8 cellular contexts compared by ENCODE assay signal in the genomic region with DNA sequence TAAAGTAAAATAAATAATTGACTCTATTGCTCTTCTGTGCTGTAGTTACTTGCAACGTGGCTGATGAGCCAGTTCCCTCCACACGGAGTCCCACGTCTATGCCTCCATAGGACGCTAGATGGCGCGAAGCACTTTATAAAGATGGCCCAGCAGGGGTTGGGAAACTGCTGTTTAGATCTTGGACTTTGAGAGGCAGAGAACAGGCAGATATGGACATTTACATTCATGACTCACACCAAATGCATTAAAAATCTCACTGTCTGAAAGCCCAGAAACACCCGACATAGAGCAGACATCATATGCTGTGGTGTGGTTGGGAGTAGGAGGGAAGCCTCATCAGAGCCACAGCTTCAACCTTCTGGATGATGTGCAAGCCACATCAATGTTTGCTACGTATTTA.
A peak's percentile ranks its signal among the peaks of the same experiment; 100 is the strongest.
DNase-seq lines count a peak whose midpoint lies in the region; ATAC-seq, FAIRE-seq and TF ChIP-seq lines count a peak whose summit lies in the region.

No MANE protein-coding gene starts in this region.

- no peaks in the 10 kb centered on the region for H3K9me3 ChIP-seq in kidney (ENCODE audit: control insufficient read depth in 1 of 2, low read length in 2 of 2)

- H3K4me3 Mint-ChIP-seq in T-cell = no peak overlapping the region

- peak; percentile 43 to 66 for DNase-seq in AML-193 (lab: John Stamatoyannopoulos, UW)
- DNase-seq in NCI-H1694 treated with DMSO at 0.1 percent for 48 hours (lab: John Stamatoyannopoulos, UW) = peak; percentile 84
- DNase-seq in T-cell = peak in 18 of 34 experiments; percentile 2 to 29 (median 12)
- DNase-seq in cardiac fibroblast (ENCODE audit: low read depth in 2 of 2) = peak; percentile 83 to 90
- no peak for DNase-seq in kidney
- DNase-seq in stimulated activated CD4-positive, alpha-beta T cell treated with anti-CD3 and anti-CD28 coated beads, Interleukin-2, amount 100 ng/mL, for 48 hours = peak; percentile 37 to 56

- no peaks in the 10 kb centered on the region for H3K36me3 Mint-ChIP-seq in T-cell

- H3K27ac Mint-ChIP-seq in T-cell = no peak overlapping the region

- no peak overlapping the region for H3K9ac ChIP-seq in kidney (ENCODE audit: low read length in 2 of 2)

- ATAC-seq in GM18867 (IDR thresholded peaks at IDR 0.05; ENCODE audit: unreplicated experiment) = peak; percentile 97
- peak; percentile 95 for ATAC-seq in HG03039 (IDR thresholded peaks at IDR 0.05; ENCODE audit: unreplicated experiment)
- ATAC-seq in T-cell (replicated peaks in 1 of 4) = peak in 1 of 4 experiments; percentile 44

- POLR2A ChIA-PET in T-cell (lab: Charles Lee) = no interaction called here

- CTCF ChIA-PET in T-cell (lab: Charles Lee) = interaction anchor here in 1 of 2 donors (0.7 to 1.1 kb wide), 2 partner anchors 437 to 945 kb away, joined by 3 to 4 read pairs; no protein-coding TSS in a partner anchor

- no peaks in the 10 kb centered on the region for H3K9me3 Mint-ChIP-seq in T-cell

- TF ChIP-seq CTCF in cardiac fibroblast (IDR thresholded peaks at IDR 0.05; ENCODE audit: low read depth, low read length) (peak; percentile 94), kidney (IDR thresholded peaks at IDR 0.05; ENCODE audit: borderline replicate concordance, extremely low read depth, insufficient read depth) (peak; percentile 84)

- peak; percentile 74 for FAIRE-seq in kidney (lab: Jason Lieb, UNC)

- peaks cover 0 to 2% of the 10 kb centered on the region in 2 donors for H3K4me1 ChIP-seq in kidney (ENCODE audit: control insufficient read depth in 1 of 2, insufficient read depth in 1 of 2, low read depth in 1 of 2, low read length in 2 of 2)

- H3K36me3 ChIP-seq in kidney (ENCODE audit: control insufficient read depth in 1 of 2, insufficient read depth in 2 of 2, low read length in 2 of 2) = no peaks in the 10 kb centered on the region

- intact Hi-C loops in kidney (cut with DNase I) = no loop called here

- H3K27me3 Mint-ChIP-seq in T-cell = peaks cover 0 to 8% of the 10 kb centered on the region in 2 donors

- no peaks in the 10 kb centered on the region for H3K4me1 Mint-ChIP-seq in T-cell

- H3K4me3 ChIP-seq in cardiac fibroblast (replicated peaks in 1 of 2; ENCODE audit: low read depth in 2 of 2, low read length in 2 of 2) = no peak overlapping the region
- peak overlapping the region in 1 of 2 donors; percentile 4 for H3K4me3 ChIP-seq in kidney (ENCODE audit: low read length in 2 of 2)

- H3K27ac ChIP-seq in kidney (ENCODE audit: low read depth in 2 of 2, low read length in 2 of 2) = no peak overlapping the region
